Comparison of ENCODE assay signal across 15 cellular contexts in genomic region chr1:115088115-115088794, GRCh38. TPM values are rescaled to one million over a fixed set of nuclear protein-coding genes. Genes with fewer than 3 reads are reported as not detected.
DNase-seq lines count a peak whose midpoint lies in the region; ATAC-seq and TF ChIP-seq lines count a peak whose summit lies in the region.
"Had no signal": no experiment of that assay in that cellular context is flagged by ENCODE, and none has a peak within 500 bp of the region (broad histone marks: within the 10 kb centered on the region; RNA-seq: fewer than 3 reads in every experiment).

No MANE protein-coding gene starts in this region.

- peak overlapping the region; percentile 59 for H3K4me3 Mint-ChIP-seq in activated naive CD4-positive, alpha-beta T cell treated with anti-CD3 and anti-CD28 coated beads, Interleukin-2, amount 10 ng/mL, durations not matched to agents 7 days and 5 days

- H3K9me3 Mint-ChIP-seq in activated naive CD4-positive, alpha-beta T cell treated with anti-CD3 and anti-CD28 coated beads, Interleukin-2, amount 10 ng/mL, durations not matched to agents 7 days and 5 days = peaks cover 7% of the 10 kb centered on the region

- H3K36me3 ChIP-seq in adipocyte (ENCODE audit: control insufficient read depth, insufficient read depth, low read length, severe bottlenecking) (no peaks in the 10 kb centered on the region), transverse colon (no peaks in the 10 kb centered on the region)
- H3K36me3 ChIP-seq: BE2C had no signal

- H3K27me3 Mint-ChIP-seq in activated naive CD4-positive, alpha-beta T cell treated with anti-CD3 and anti-CD28 coated beads, Interleukin-2, amount 10 ng/mL, durations not matched to agents 7 days and 5 days = peaks cover 42% of the 10 kb centered on the region

- H3K27ac ChIP-seq in transverse colon = peak overlapping the region; percentile 79 to 92 (median 86)

- TF ChIP-seq POLR2A in transverse colon (IDR thresholded peaks at IDR 0.05) = no peak

- H3K9me3 ChIP-seq in adipocyte (ENCODE audit: control insufficient read depth, low read length) (no peaks in the 10 kb centered on the region), mononuclear cell (ENCODE audit: low read depth, low read length) (no peaks in the 10 kb centered on the region), transverse colon (no peaks in the 10 kb centered on the region)
- H3K9me3 ChIP-seq: BE2C had no signal

- no peak for TF ChIP-seq CTCF in transverse colon (IDR thresholded peaks at IDR 0.05)

- WGBS in transverse colon (ENCODE audit: low coverage in 1 of 2), 2 donors = 60% methylated on average over 5 of the region's 5 CpGs; no CpG with 5 or more reads in 1 of the 2 donors

- in situ Hi-C loops in transverse colon (cut with MboI; ENCODE audit: low pct_ligation_motif_present in 1 of 4, low pct_unique_long_range_greater_than_20kb in 1 of 4, low sequenced_read_pairs in 3 of 4) = no loop called here

- no peak overlapping the region for H3K9ac ChIP-seq in adipocyte (ENCODE audit: low read length)

- no peaks in the 10 kb centered on the region for H3K36me3 Mint-ChIP-seq in activated naive CD4-positive, alpha-beta T cell treated with anti-CD3 and anti-CD28 coated beads, Interleukin-2, amount 10 ng/mL, durations not matched to agents 7 days and 5 days

- H3K27ac Mint-ChIP-seq in activated naive CD4-positive, alpha-beta T cell treated with anti-CD3 and anti-CD28 coated beads, Interleukin-2, amount 10 ng/mL, durations not matched to agents 7 days and 5 days = no peak overlapping the region

- DNase-seq in activated naive CD4-positive, alpha-beta T cell treated with anti-CD3 and anti-CD28 coated beads, Interleukin-2, amount 10 ng/mL, durations not matched to agents 7 days and 5 days = no peak
- DNase-seq in activated naive CD4-positive, alpha-beta T cell treated with anti-CD3 and anti-CD28 coated beads, Interleukin-2, amount 50 U/mL, for 16 hours = no peak
- DNase-seq in adipocyte (ENCODE audit: low read depth) (no peak), transverse colon (no peak), sciatic nerve (ENCODE audit: low spot score) (no peak)
- DNase-seq: BE2C; central memory CD4-positive, alpha-beta T cell; HCEC 1CT; stimulated activated CD4-positive, alpha-beta T cell treated with anti-CD3 and anti-CD28 coated beads, Interleukin-15, amount 100 ng/mL, for 24 hours had no signal

- ATAC-seq in sciatic nerve = no peak
- no peak for ATAC-seq in HG02571 (IDR thresholded peaks at IDR 0.05; ENCODE audit: unreplicated experiment)
- ATAC-seq in GM21825 (IDR thresholded peaks at IDR 0.05; ENCODE audit: unreplicated experiment) = no peak

- H3K4me1 ChIP-seq in adipocyte (ENCODE audit: control insufficient read depth, insufficient read depth, low read length) (peaks cover 31% of the 10 kb centered on the region), mononuclear cell (ENCODE audit: insufficient read depth, low read length) (peaks cover 48% of the 10 kb centered on the region), transverse colon (peaks cover 0 to 31% (median 17%) of the 10 kb centered on the region in 4 donors)
- H3K4me1 ChIP-seq: BE2C had no signal

- no peaks in the 10 kb centered on the region for H3K27me3 ChIP-seq in adipocyte (replicated peaks; ENCODE audit: control insufficient read depth, insufficient read depth, low read length)
- H3K27me3 ChIP-seq in mononuclear cell (ENCODE audit: insufficient read depth, low read length) = no peaks in the 10 kb centered on the region
- H3K27me3 ChIP-seq in transverse colon = no peaks in the 10 kb centered on the region

- TF ChIP-seq EP300 in transverse colon (IDR thresholded peaks at IDR 0.05; ENCODE audit: low read depth) = no peak

- CTCF ChIA-PET in activated naive CD4-positive, alpha-beta T cell treated with anti-CD3 and anti-CD28 coated beads, Interleukin-2, amount 10 ng/mL, durations not matched to agents 7 days and 5 days (lab: Charles Lee) = interaction anchor here (1.0 to 2.1 kb wide), 2 partner anchors 24 to 35 kb away, joined by 5 to 7 read pairs; no protein-coding TSS in a partner anchor

- intact Hi-C loops in transverse colon (cut with DNase I; ENCODE audit: low total_unique reads) (no loop called here), sciatic nerve (cut with DNase I) (no loop called here)

- peaks cover 19% of the 10 kb centered on the region for H3K4me1 Mint-ChIP-seq in activated naive CD4-positive, alpha-beta T cell treated with anti-CD3 and anti-CD28 coated beads, Interleukin-2, amount 10 ng/mL, durations not matched to agents 7 days and 5 days

- H3K4me3 ChIP-seq in adipocyte (ENCODE audit: low read length) = peak overlapping the region; percentile 74
- peak overlapping the region; percentile 57 for H3K4me3 ChIP-seq in mononuclear cell (ENCODE audit: low read length)
- peak overlapping the region; percentile 47 to 79 (median 62) for H3K4me3 ChIP-seq in transverse colon

RNA-seq across cellular contexts. Expression of gene TSPAN2, which starts 1.0 kb away (rescaled TPM):
- total RNA-seq in mononuclear cell (2.6 TPM), transverse colon (10 to 100 TPM; 10.8 to 16.4 (median 11.7) TPM), sciatic nerve (2.9 TPM)
- total RNA-seq: HepG2 had no signal

RNA-seq across cellular contexts. Expression of gene TSHB, which starts 58.6 kb away (rescaled TPM):
- total RNA-seq in mononuclear cell (not detected), transverse colon (not detected), sciatic nerve (not detected)
- total RNA-seq: HepG2, NCI-H460, urinary bladder had no signal
